Comparison of ENCODE assay signal across 1 cellular context in the genomic region with DNA sequence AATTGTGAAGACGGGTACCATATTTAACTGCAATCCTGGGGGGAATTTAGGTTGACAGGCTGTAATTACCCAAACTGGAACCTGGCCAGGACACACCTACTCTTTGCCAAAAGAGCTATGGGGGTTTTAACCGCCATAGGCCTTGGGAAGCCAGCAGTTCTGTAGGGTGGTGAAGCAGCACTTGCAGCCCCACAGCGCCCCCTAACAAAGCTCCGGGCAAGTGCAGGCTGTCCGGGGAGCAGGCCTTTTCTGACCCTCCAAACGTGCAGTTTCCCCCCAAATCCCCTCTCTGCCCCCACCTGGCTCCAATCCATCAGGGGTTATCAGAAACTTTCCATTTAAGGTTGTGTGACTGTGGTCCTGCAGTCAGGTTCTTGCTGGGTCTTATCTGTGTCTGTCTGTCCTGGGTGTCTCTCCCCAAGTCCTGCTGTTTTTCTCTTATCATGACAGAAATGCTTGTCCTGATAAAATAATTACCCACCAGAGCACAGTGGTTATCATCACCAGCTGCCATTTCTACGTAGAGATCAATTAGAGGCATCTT.
TF ChIP-seq lines count a peak whose summit lies in the region.

No MANE protein-coding gene starts in this region.

TF ChIP-seq in K562, 482 proteins besides CTCF, POLR2A, EP300 and RAD21 (continued from another document):
- TF ChIP-seq, protein P1, sequence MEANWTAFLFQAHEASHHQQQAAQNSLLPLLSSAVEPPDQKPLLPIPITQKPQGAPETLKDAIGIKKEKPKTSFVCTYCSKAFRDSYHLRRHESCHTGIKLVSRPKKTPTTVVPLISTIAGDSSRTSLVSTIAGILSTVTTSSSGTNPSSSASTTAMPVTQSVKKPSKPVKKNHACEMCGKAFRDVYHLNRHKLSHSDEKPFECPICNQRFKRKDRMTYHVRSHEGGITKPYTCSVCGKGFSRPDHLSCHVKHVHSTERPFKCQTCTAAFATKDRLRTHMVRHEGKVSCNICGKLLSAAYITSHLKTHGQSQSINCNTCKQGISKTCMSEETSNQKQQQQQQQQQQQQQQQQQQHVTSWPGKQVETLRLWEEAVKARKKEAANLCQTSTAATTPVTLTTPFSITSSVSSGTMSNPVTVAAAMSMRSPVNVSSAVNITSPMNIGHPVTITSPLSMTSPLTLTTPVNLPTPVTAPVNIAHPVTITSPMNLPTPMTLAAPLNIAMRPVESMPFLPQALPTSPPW (CRISPR knock-in tag; IDR thresholded peaks at IDR 0.05) = peak; percentile 60
- peak; percentile 38; the same call in 1 of the 2 replicates for TF ChIP-seq SMC3 (conservative IDR thresholded peaks at IDR 0.05; ENCODE audit: insufficient read depth, low read depth, low read length)
- no peak for TF ChIP-seq MAFF (IDR thresholded peaks at IDR 0.05; ENCODE audit: low read length)
